In genomic region chr3:181711325-181712135, GRCh38 we compare ENCODE assay signal across 8 cellular contexts. TPM values are rescaled to one million over a fixed set of nuclear protein-coding genes. Genes with fewer than 3 reads are reported as not detected.
A peak's percentile ranks its signal among the peaks of the same experiment; 100 is the strongest.
DNase-seq lines count a peak whose midpoint lies in the region; ATAC-seq, FAIRE-seq and TF ChIP-seq lines count a peak whose summit lies in the region.

SOX2 (plus strand) TSS chr3:181711925; CDS start chr3:181712361, 436 bp downstream.

- peak within 1 kb of the TSS; percentile 93 for H3K23ac ChIP-seq in H9 (ENCODE audit: insufficient read length, low read depth, low read length)

- no peak for TF ChIP-seq EP300 in GM12878 (IDR thresholded peaks at IDR 0.05; ENCODE audit: borderline replicate concordance in 1 of 2, control insufficient read depth in 1 of 2, low read depth in 2 of 2, low read length in 2 of 2)

- H2BK12ac ChIP-seq in H9 (ENCODE audit: insufficient read length, low read depth, low read length), result peak within 1 kb of the TSS; percentile 17

- FAIRE-seq in GM12878 (lab: Jason Lieb, UNC), result no peak
- FAIRE-seq in kidney (lab: Jason Lieb, UNC), result no peak

- H3K56ac ChIP-seq in H9 (ENCODE audit: insufficient read length, low read depth, low read length), result peak within 1 kb of the TSS; percentile 6

- H3K27me3 Mint-ChIP-seq in H9 (ENCODE audit: low read depth), result no peaks in the 10 kb centered on the region; the same call in 1 of the 2 replicates

- no peak within 1 kb of the TSS; a peak in 3 of 5 replicates for H3K4me3 Mint-ChIP-seq in H9

- peak within 1 kb of the TSS; percentile 39 for H2AK5ac ChIP-seq in H9 (ENCODE audit: insufficient read length, low read length)

- H2AFZ ChIP-seq in H9 (ENCODE audit: low read length), result no peak within 1 kb of the TSS
- no peak within 1 kb of the TSS for H2AFZ ChIP-seq in GM12878 (ENCODE audit: control insufficient read depth, low read depth, low read length)
- H2AFZ ChIP-seq in hepatocyte, result peak within 1 kb of the TSS; percentile 27

- H3K9me3 ChIP-seq in H9 (ENCODE audit: control insufficient read depth, low read depth, low read length) (no peaks in the 10 kb centered on the region), GM12878 (replicated peaks; ENCODE audit: control insufficient read depth, insufficient read depth, low read length) (no peaks in the 10 kb centered on the region; the same call in 2 of the 3 replicates), hepatocyte (ENCODE audit: low read depth) (no peaks in the 10 kb centered on the region), kidney (ENCODE audit: control insufficient read depth in 1 of 2, low read length in 2 of 2) (no peaks in the 10 kb centered on the region)

- H3K14ac ChIP-seq in H9 (ENCODE audit: insufficient read depth, low read length), result peak within 1 kb of the TSS; percentile 95

- CTCF ChIA-PET in GM12878 (lab: Yijun Ruan, JAX), result no interaction called here

- H3K79me2 ChIP-seq in H9 (ENCODE audit: insufficient read depth, low read length) (peaks cover 21% of the 10 kb centered on the region; the same call in 1 of the 2 replicates), GM12878 (ENCODE audit: control insufficient read depth, insufficient read depth, low read length) (no peaks in the 10 kb centered on the region), hepatocyte (no peaks in the 10 kb centered on the region)

- peak within 1 kb of the TSS; percentile 66 for H2BK5ac ChIP-seq in H9 (ENCODE audit: insufficient read length, low read length)

- peak within 1 kb of the TSS; percentile 68 for H3K18ac ChIP-seq in H9 (ENCODE audit: insufficient read length, low read depth, low read length)

- no peak for TF ChIP-seq POLR2A in GM12878 (IDR thresholded peaks at IDR 0.05; ENCODE audit: low read depth, low read length)

- WGBS in H9 (ENCODE audit: extremely low coverage, insufficient read length, low lambda C conversion rate), result no CpG with 5 or more reads among the region's 37 CpGs
- WGBS in GM12878 (ENCODE audit: insufficient coverage, insufficient replicate concordance, low lambda C conversion rate, missing lambda C conversion rate), result 25% methylated on average over 22 of the region's 37 CpGs
- WGBS in hepatocyte (ENCODE audit: low lambda C conversion rate, missing lambda C conversion rate), result 3% methylated on average over 37 of the region's 37 CpGs

- no peaks in the 10 kb centered on the region for H3K79me1 ChIP-seq in H9 (ENCODE audit: insufficient read depth, low read depth, low read length, poor library complexity, severe bottlenecking)

- H3K23me2 ChIP-seq in H9 (ENCODE audit: insufficient read length, low read depth, low read length, poor library complexity, severe bottlenecking), result peaks cover 15% of the 10 kb centered on the region

- RAD21 ChIA-PET in GM12878 (lab: Charles Lee; ENCODE audit: unreplicated experiment), result no interaction called here

- H3K36me3 Mint-ChIP-seq in H9 (ENCODE audit: insufficient read depth in 1 of 3, low read depth in 3 of 3), result peaks cover 30 to 43% (median 40%) of the 10 kb centered on the region in 3 experiments

- H4K91ac ChIP-seq in H9 (ENCODE audit: insufficient read length, low read depth, low read length), result peak within 1 kb of the TSS; percentile 48

- H3K4me1 ChIP-seq in H9 (ENCODE audit: insufficient read depth, low read length), result no peaks in the 10 kb centered on the region; the same call in 1 of the 2 replicates
- H3K4me1 ChIP-seq in GM12878 (ENCODE audit: control insufficient read depth, insufficient read depth, low read length), result no peaks in the 10 kb centered on the region
- peaks cover 18% of the 10 kb centered on the region for H3K4me1 ChIP-seq in hepatocyte (ENCODE audit: insufficient read depth)
- no peaks in the 10 kb centered on the region for H3K4me1 ChIP-seq in rectal smooth muscle tissue (ENCODE audit: control insufficient read depth, insufficient read depth, low read length)
- H3K4me1 ChIP-seq in kidney (ENCODE audit: control insufficient read depth in 1 of 2, insufficient read depth in 1 of 2, low read depth in 1 of 2, low read length in 2 of 2), result peaks cover 0 to 7% of the 10 kb centered on the region in 2 donors

- H3K4me1 Mint-ChIP-seq in H9, result peaks cover 36 to 38% of the 10 kb centered on the region in 2 experiments

- no peak within 1 kb of the TSS for H3K4ac ChIP-seq in H9 (ENCODE audit: low read depth, low read length)

- POLR2A ChIA-PET in GM12878 (lab: Charles Lee), result interaction anchor here (0.5 kb wide), 1 partner anchor 1304 kb away, joined by 5 read pairs; no protein-coding TSS in a partner anchor

- H3K4me2 ChIP-seq in H9 (ENCODE audit: insufficient read depth, insufficient read length, low read length), result peak within 1 kb of the TSS; percentile 98
- 0 out of 2 replicates have a peak within 1 kb of the TSS, but pooled peaks have one; percentile 25 for H3K4me2 ChIP-seq in GM12878 (ENCODE audit: control insufficient read depth, insufficient read depth)
- peak within 1 kb of the TSS; percentile 75 for H3K4me2 ChIP-seq in hepatocyte

- peak; percentile 93 for DNase-seq in COLO829 (ENCODE audit: low spot score)
- peak; percentile 93 for DNase-seq in H9
- peak; percentile 94 for DNase-seq in NCI-H446 treated with DMSO at 0.1 percent for 48 hours (lab: John Stamatoyannopoulos, UW)
- DNase-seq in GM12878 (ENCODE audit: low read depth, low spot score), result no peak
- DNase-seq in hepatocyte (ENCODE audit: low spot score), result peak; percentile 93
- DNase-seq in kidney, result no peak

- H3K9ac ChIP-seq in H9 (ENCODE audit: extremely low read depth, insufficient read length, low read length), result peak within 1 kb of the TSS; percentile 96
- no peak within 1 kb of the TSS for H3K9ac ChIP-seq in GM12878 (ENCODE audit: control insufficient read depth, insufficient read depth, low read length)
- H3K9ac ChIP-seq in rectal smooth muscle tissue (ENCODE audit: low read length), result no peak within 1 kb of the TSS
- no peak within 1 kb of the TSS for H3K9ac ChIP-seq in kidney (ENCODE audit: low read length in 2 of 2)

- no peak within 1 kb of the TSS for H3T11ph ChIP-seq in H9 (ENCODE audit: low read length)

- SMC1A ChIA-PET in GM12878 (lab: Charles Lee; ENCODE audit: uncharacterized antibody, unreplicated experiment), result no interaction called here

- in situ Hi-C loops in GM12878 (cut with MboI), result no loop called here

- peak within 1 kb of the TSS; percentile 20; the same call in 1 of the 2 replicates for H3K4me3 ChIP-seq in GM12878
- peak within 1 kb of the TSS; percentile 9 for H3K4me3 ChIP-seq in hepatocyte
- H3K4me3 ChIP-seq in rectal smooth muscle tissue (ENCODE audit: low read length), result peak within 1 kb of the TSS; percentile 46
- peak within 1 kb of the TSS in 1 of 2 donors; percentile 40 for H3K4me3 ChIP-seq in kidney (ENCODE audit: low read length in 2 of 2)

- TF ChIP-seq CTCF in H9 (conservative IDR thresholded peaks at IDR 0.05) (no peak), GM12878 (IDR thresholded peaks at IDR 0.05 in 2 of 3, conservative IDR thresholded peaks at IDR 0.05 in 1 of 3; ENCODE audit: control insufficient read depth in 2 of 3, extremely low read depth in 1 of 3, insufficient read depth in 1 of 3, low read depth in 3 of 3, low read length in 3 of 3) (no peak), hepatocyte (IDR thresholded peaks at IDR 0.05; ENCODE audit: poor library complexity) (no peak), kidney (IDR thresholded peaks at IDR 0.05; ENCODE audit: borderline replicate concordance, extremely low read depth, insufficient read depth) (no peak)

- no peaks in the 10 kb centered on the region for H3K36me3 ChIP-seq in GM12878 (ENCODE audit: control insufficient read depth in 2 of 2, insufficient read depth in 2 of 2, low read length in 1 of 2)
- H3K36me3 ChIP-seq in hepatocyte (replicated peaks; ENCODE audit: insufficient read depth, low read depth), result no peaks in the 10 kb centered on the region
- H3K36me3 ChIP-seq in rectal smooth muscle tissue (ENCODE audit: control insufficient read depth, insufficient read depth, low read length), result no peaks in the 10 kb centered on the region
- H3K36me3 ChIP-seq in kidney (ENCODE audit: control insufficient read depth in 1 of 2, insufficient read depth in 2 of 2, low read length in 2 of 2), result no peaks in the 10 kb centered on the region

- TF ChIP-seq RAD21 in GM12878 (IDR thresholded peaks at IDR 0.05; ENCODE audit: insufficient read depth, low read depth, low read length), result no peak

- H2BK20ac ChIP-seq in H9 (ENCODE audit: low read depth, low read length, poor library complexity, severe bottlenecking), result no peak within 1 kb of the TSS

- no peak within 1 kb of the TSS for H4K8ac ChIP-seq in H9 (replicated peaks; ENCODE audit: insufficient read length, low read depth, low read length)

- H4K5ac ChIP-seq in H9 (ENCODE audit: insufficient read length, low read depth, low read length), result peak within 1 kb of the TSS; percentile 54

- intact Hi-C loops in GM12878 (cut with micrococcal nuclease; ENCODE audit: unreplicated experiment), result no loop called here
- intact Hi-C loops in kidney (cut with DNase I), result no loop called here

- H3K9me2 ChIP-seq in hepatocyte (replicated peaks; ENCODE audit: insufficient read depth), result no peaks in the 10 kb centered on the region

- H3K27ac ChIP-seq in H9 (ENCODE audit: insufficient read length, low read depth, low read length) (peak within 1 kb of the TSS; percentile 92), GM12878 (ENCODE audit: control insufficient read depth, insufficient read depth) (no peak within 1 kb of the TSS), hepatocyte (no peak within 1 kb of the TSS), rectal smooth muscle tissue (ENCODE audit: low read depth, low read length) (no peak within 1 kb of the TSS), kidney (ENCODE audit: low read depth in 2 of 2, low read length in 2 of 2) (no peak within 1 kb of the TSS)

- H3K27me3 ChIP-seq in H9 (ENCODE audit: insufficient read depth, low read length) (no peaks in the 10 kb centered on the region), GM12878 (replicated peaks in 1 of 2; ENCODE audit: control insufficient read depth in 2 of 2, insufficient read depth in 2 of 2, low read length in 1 of 2) (peaks cover 5 to 27% of the 10 kb centered on the region in 2 experiments), hepatocyte (peaks cover 90% of the 10 kb centered on the region), rectal smooth muscle tissue (ENCODE audit: control insufficient read depth, insufficient read depth, low read length) (peaks cover 34% of the 10 kb centered on the region)

- no peak within 1 kb of the TSS for H2BK120ac ChIP-seq in H9 (ENCODE audit: low read depth, low read length, poor library complexity, severe bottlenecking)

- H3K9me3 Mint-ChIP-seq in H9, result peaks cover 7 to 10% of the 10 kb centered on the region in 2 experiments; a peak in 4 of 5 replicates

- no peak within 1 kb of the TSS for H2BK15ac ChIP-seq in H9 (ENCODE audit: low read depth, low read length)

- H3K27ac Mint-ChIP-seq in H9, result peak within 1 kb of the TSS; percentile 98 to 100 (median 100)

- peak; percentile 56 for ATAC-seq in GM12878
- ATAC-seq in HG03095 (IDR thresholded peaks at IDR 0.05; ENCODE audit: unreplicated experiment), result no peak

- peaks cover 3% of the 10 kb centered on the region for H4K20me1 ChIP-seq in H9 (ENCODE audit: control insufficient read depth, insufficient read depth, insufficient read length)
- H4K20me1 ChIP-seq in GM12878 (ENCODE audit: control insufficient read depth, insufficient read depth), result no peaks in the 10 kb centered on the region
- H4K20me1 ChIP-seq in hepatocyte (ENCODE audit: insufficient read depth, poor library complexity, severe bottlenecking), result no peaks in the 10 kb centered on the region

- BruUV-seq in GM12878 (replicated peaks; lab: Mats Ljungman, UMichigan), result no TSS peak

RNA-seq across cellular contexts. Expression of gene SOX2, which starts in this region (rescaled TPM):
- 307 and 316 TPM in 2 replicates for total RNA-seq in H9 (2021)
- 0.37 TPM in 1 of 2 replicates, not detected in the other for total RNA-seq in GM12878 (2013; cell fraction: nucleolus; rRNA removed)
- not detected in 2 replicates for total RNA-seq in GM12878 (2014; rRNA removed)
- total RNA-seq in GM12878 (2014; rRNA removed; fragmentation: Illumina TruSeq; extraction: Trizol), result not detected in 2 replicates
- total RNA-seq in GM12878 (2021), result 0.08 and 0.13 TPM in 2 replicates
- polyA plus RNA-seq in GM12878 (2011; ENCODE audit: low read depth), result not detected
- 0.06 TPM in 1 of 2 replicates, not detected in the other for polyA plus RNA-seq in GM12878 (2011; rRNA removed)
- polyA plus RNA-seq in GM12878 (2011; cell fraction: cytosol; rRNA removed), result 0.05 TPM in 1 of 2 replicates, not detected in the other
- 0.04 and 0.10 TPM in 2 replicates for polyA plus RNA-seq in GM12878 (2011; cell fraction: nucleus; rRNA removed)
- not detected in 2 replicates for polyA plus RNA-seq in GM12878 (2012)
- polyA plus RNA-seq in GM12878 (2014; fragmentation: Illumina TruSeq; extraction: Trizol), result not detected in 2 replicates
- polyA plus RNA-seq in GM12878 (2014; fragmentation: Nextera tagmentation; extraction: Ambion mirVana), result not detected
- 0.10 TPM in 1 of 2 replicates, not detected in the other for polyA plus RNA-seq in GM12878 (2014; rRNA removed)
- under 1 TPM; 0.06 to 0.07 TPM for polyA plus RNA-seq in GM12878 (2016; fragmentation: Nextera tagmentation; extraction: Ambion mirVana)
- polyA minus RNA-seq in GM12878 (2011; rRNA and poly(A)+ RNA removed), result not detected in 2 replicates
- not detected in 2 replicates for polyA minus RNA-seq in GM12878 (2011; cell fraction: cytosol; rRNA and poly(A)+ RNA removed)
- not detected in 2 replicates for polyA minus RNA-seq in GM12878 (2011; cell fraction: nucleus; rRNA and poly(A)+ RNA removed)
- 2.4 and 3.5 TPM in 2 replicates for total RNA-seq in hepatocyte
- 2.0 and 2.2 TPM in 2 replicates for polyA plus RNA-seq in hepatocyte
- total RNA-seq in kidney, result 0.13 TPM
- polyA plus RNA-seq in kidney (ENCODE audit: insufficient read depth, low read depth, low replicate concordance), result not detected

Comparison
In these comparisons a context has a peak if more than half of its experiments do, and no peak if none do; other contexts are left out.
1. RNA of gene SOX2 (total RNA-seq): 307 to 316 TPM in H9; 2.4 to 3.5 TPM in hepatocyte, 0.13 TPM in kidney (single experiment) and 0.08 to 0.37 TPM in GM12878; every median in the first group is over 10 times any median in the second.
2. Peak in ATAC-seq, H3K4me3 ChIP-seq and H3K4me2 ChIP-seq in GM12878; RNA of the gene not detected or under 1 TPM.
3. DNase-seq: peak in COLO829 (single experiment), H9 (single experiment), NCI-H446 treated with DMSO at 0.1 percent for 48 hours (single experiment) and hepatocyte (single experiment); none in GM12878 (single experiment) and kidney (single experiment).
4. H3K4me2 ChIP-seq: peak in every context shown above with its lines; median percentile 98 in H9; 75 in hepatocyte; 25 in GM12878.